9 cellular contexts compared by ENCODE assay signal in the genomic region with DNA sequence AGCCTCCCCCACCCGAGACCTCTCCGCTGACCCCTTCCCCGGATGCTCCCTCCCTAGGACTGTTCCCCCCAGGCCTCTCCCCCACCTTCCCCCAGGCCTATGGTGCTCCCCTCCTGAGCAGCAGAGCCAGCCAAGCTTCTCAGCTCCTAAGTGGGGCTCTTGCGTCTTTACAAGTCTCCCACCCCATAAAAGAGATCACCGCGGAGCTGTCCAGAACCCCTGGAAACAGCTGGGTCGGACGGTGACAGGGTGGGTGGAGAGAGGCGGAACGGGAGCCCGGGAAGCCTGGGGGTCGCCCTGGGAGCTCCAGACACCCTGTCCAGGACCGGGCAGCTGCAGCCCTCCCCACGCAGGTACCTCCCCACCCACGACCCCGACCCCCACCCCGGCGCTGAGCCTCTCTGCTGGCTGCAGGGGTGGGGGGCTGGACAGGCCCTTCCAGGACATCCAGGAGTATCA.
A peak's percentile ranks its signal among the peaks of the same experiment; 100 is the strongest.
DNase-seq lines count a peak whose midpoint lies in the region; ATAC-seq and TF ChIP-seq lines count a peak whose summit lies in the region.
"Had no signal": no experiment of that assay in that cellular context is flagged by ENCODE, and none has a peak within 500 bp of the region (broad histone marks: within the 10 kb centered on the region; RNA-seq: fewer than 3 reads in every experiment).

No MANE protein-coding gene starts in this region.

- H3K4me1 ChIP-seq in effector memory CD4-positive, alpha-beta T cell (ENCODE audit: control insufficient read depth, insufficient read depth, low read length, poor library complexity, severe bottlenecking): peaks cover 43% of the 10 kb centered on the region
- H3K4me1 ChIP-seq in mucosa of stomach (ENCODE audit: control insufficient read depth, insufficient read depth, low read length): peaks cover 15% of the 10 kb centered on the region

- no peaks in the 10 kb centered on the region for H3K36me3 Mint-ChIP-seq in activated T-cell treated with anti-CD3 and anti-CD28 coated beads, Interleukin-2, amount 50 U/mL, for 72 hours (ENCODE audit: insufficient read depth in 2 of 2)
- H3K36me3 Mint-ChIP-seq in type B pancreatic cell (no peaks in the 10 kb centered on the region), HFFc6 (ENCODE audit: low read depth) (no peaks in the 10 kb centered on the region)

- H3K9me3 ChIP-seq in effector memory CD4-positive, alpha-beta T cell (ENCODE audit: control insufficient read depth, low read length): no peaks in the 10 kb centered on the region
- no peaks in the 10 kb centered on the region for H3K9me3 ChIP-seq in mucosa of stomach (ENCODE audit: control insufficient read depth, low read length)

- no peak overlapping the region for H3K27ac Mint-ChIP-seq in activated T-cell treated with anti-CD3 and anti-CD28 coated beads, Interleukin-2, amount 50 U/mL, for 72 hours
- no peak overlapping the region for H3K27ac Mint-ChIP-seq in type B pancreatic cell
- no peak overlapping the region for H3K27ac Mint-ChIP-seq in HFFc6

- ATAC-seq in activated T-cell treated with anti-CD3 and anti-CD28 coated beads, Interleukin-2, amount 50 U/mL, for 72 hours (replicated peaks in 1 of 2): no peak

- no peaks in the 10 kb centered on the region for H3K27me3 Mint-ChIP-seq in activated T-cell treated with anti-CD3 and anti-CD28 coated beads, Interleukin-2, amount 50 U/mL, for 72 hours (ENCODE audit: low read depth)
- H3K27me3 Mint-ChIP-seq in type B pancreatic cell (no peaks in the 10 kb centered on the region), HFFc6 (ENCODE audit: insufficient read depth) (peaks cover 5% of the 10 kb centered on the region)

- peak overlapping the region; percentile 53 for H3K4me3 ChIP-seq in effector memory CD4-positive, alpha-beta T cell (ENCODE audit: insufficient read depth, low read depth, low read length, poor library complexity, severe bottlenecking)
- no peak overlapping the region for H3K4me3 ChIP-seq in mucosa of stomach (ENCODE audit: low read length)

- peak overlapping the region in 1 of 2 donors; percentile 32 for H3K4me3 Mint-ChIP-seq in activated T-cell treated with anti-CD3 and anti-CD28 coated beads, Interleukin-2, amount 50 U/mL, for 72 hours
- H3K4me3 Mint-ChIP-seq in type B pancreatic cell (peak overlapping the region; percentile 54), HFFc6 (no peak overlapping the region)

- peak overlapping the region; percentile 57 for H3K9ac ChIP-seq in mucosa of stomach (ENCODE audit: low read length)

- no peaks in the 10 kb centered on the region for H3K27me3 ChIP-seq in effector memory CD4-positive, alpha-beta T cell (replicated peaks; ENCODE audit: control insufficient read depth, insufficient read depth, low read length, poor library complexity, severe bottlenecking)
- no peaks in the 10 kb centered on the region for H3K27me3 ChIP-seq in mucosa of stomach (ENCODE audit: control insufficient read depth, insufficient read depth, low read length)

- TF ChIP-seq CTCF in type B pancreatic cell (conservative IDR thresholded peaks at IDR 0.05) (no peak), HFFc6 (IDR thresholded peaks at IDR 0.05) (no peak)

- no peaks in the 10 kb centered on the region for H3K36me3 ChIP-seq in effector memory CD4-positive, alpha-beta T cell (ENCODE audit: control insufficient read depth, insufficient read depth, low read length)
- no peaks in the 10 kb centered on the region for H3K36me3 ChIP-seq in mucosa of stomach (ENCODE audit: control insufficient read depth, insufficient read depth, low read length)

- H3K27ac ChIP-seq in effector memory CD4-positive, alpha-beta T cell (ENCODE audit: insufficient read depth, low read length, poor library complexity, severe bottlenecking): peak overlapping the region; percentile 53

- no peaks in the 10 kb centered on the region for H3K9me3 Mint-ChIP-seq in activated T-cell treated with anti-CD3 and anti-CD28 coated beads, Interleukin-2, amount 50 U/mL, for 72 hours
- H3K9me3 Mint-ChIP-seq in type B pancreatic cell (no peaks in the 10 kb centered on the region), HFFc6 (no peaks in the 10 kb centered on the region)

- peak; percentile 15 to 19 for DNase-seq in activated T-cell treated with anti-CD3 and anti-CD28 coated beads, Interleukin-2, amount 50 U/mL, for 48 hours
- DNase-seq in activated T-cell treated with anti-CD3 and anti-CD28 coated beads, Interleukin-2, amount 50 U/mL, for 72 hours: no peak
- no peak for DNase-seq in effector memory CD4-positive, alpha-beta T cell
- DNase-seq in type B pancreatic cell (ENCODE audit: extremely low spot score, unreplicated experiment) (peak; percentile 64), LoVo (ENCODE audit: low spot score) (no peak), HFFc6 (no peak), putamen (ENCODE audit: low spot score) (no peak)
- DNase-seq: NCI-H187 had no signal

- peaks cover 12% of the 10 kb centered on the region for H3K4me1 Mint-ChIP-seq in activated T-cell treated with anti-CD3 and anti-CD28 coated beads, Interleukin-2, amount 50 U/mL, for 72 hours (ENCODE audit: low read depth)
- H3K4me1 Mint-ChIP-seq in type B pancreatic cell (ENCODE audit: unreplicated experiment) (no peaks in the 10 kb centered on the region), HFFc6 (ENCODE audit: low read depth) (peaks cover 5% of the 10 kb centered on the region; the same call in 1 of the 2 replicates)

Comparison
In these comparisons a context has a peak if more than half of its experiments do, and no peak if none do; other contexts are left out.
1. DNase-seq: peak in activated T-cell treated with anti-CD3 and anti-CD28 coated beads, Interleukin-2, amount 50 U/mL, for 48 hours (2 of 2) and type B pancreatic cell (single experiment); none in activated T-cell treated with anti-CD3 and anti-CD28 coated beads, Interleukin-2, amount 50 U/mL, for 72 hours (0 of 2), effector memory CD4-positive, alpha-beta T cell (0 of 3), LoVo (single experiment), HFFc6 (single experiment) and putamen (single experiment).